Comparison of ENCODE assay signal across 27 cellular contexts in the genomic region with DNA sequence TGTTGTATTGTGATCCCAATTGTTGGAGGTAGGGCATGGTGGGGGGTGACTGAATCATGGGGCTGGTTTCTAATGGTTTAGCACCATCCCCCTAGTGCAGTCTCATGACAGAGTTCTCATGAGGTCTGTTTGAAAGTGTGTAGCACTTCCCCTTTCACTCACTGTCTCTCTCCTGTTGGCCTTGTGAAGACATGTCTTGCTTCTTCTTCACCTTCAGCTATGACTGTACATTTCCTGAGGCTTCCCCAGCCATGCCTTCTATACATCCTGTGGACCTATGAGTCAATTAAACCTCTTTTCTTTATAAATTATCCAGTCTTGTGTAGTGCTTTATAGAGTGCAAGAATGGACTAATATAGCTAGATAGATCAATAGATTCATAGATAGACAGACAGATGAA.
DNase-seq lines count a peak whose midpoint lies in the region; ATAC-seq, FAIRE-seq and TF ChIP-seq lines count a peak whose summit lies in the region.
"Had no signal": no experiment of that assay in that cellular context is flagged by ENCODE, and none has a peak within 500 bp of the region (broad histone marks: within the 10 kb centered on the region; RNA-seq: fewer than 3 reads in every experiment).

No MANE protein-coding gene starts in this region.

- no peaks in the 10 kb centered on the region for H3K4me1 ChIP-seq in GM12878 (ENCODE audit: control insufficient read depth, insufficient read depth, low read length)

- CTCF ChIA-PET in activated CD8-positive, alpha-beta T cell treated with anti-CD3 and anti-CD28 coated beads for 36 hours (lab: Charles Lee), result no interaction called here
- CTCF ChIA-PET in activated CD8-positive, alpha-beta T cell treated with anti-CD3 and anti-CD28 coated beads, Interleukin-2, amount 10 ng/mL, durations not matched to agents 7 days and 5 days (lab: Charles Lee), result no interaction called here
- CTCF ChIA-PET in GM12878 (lab: Yijun Ruan, JAX), result no interaction called here

- TF ChIP-seq EP300 in GM12878 (IDR thresholded peaks at IDR 0.05; ENCODE audit: borderline replicate concordance in 1 of 2, control insufficient read depth in 1 of 2, low read depth in 2 of 2, low read length in 2 of 2), result no peak

- in situ Hi-C loops in GM12878 (cut with MboI), result no loop called here

- H3K4me3 ChIP-seq in GM12878, result no peak overlapping the region
- H3K4me3 ChIP-seq: SK-N-MC had no signal

- no TSS peak for BruUV-seq in GM12878 (replicated peaks; lab: Mats Ljungman, UMichigan)

- H3K9me3 ChIP-seq in GM12878 (replicated peaks; ENCODE audit: control insufficient read depth, insufficient read depth, low read length), result no peaks in the 10 kb centered on the region

- H3K4me3 Mint-ChIP-seq in activated CD8-positive, alpha-beta T cell treated with anti-CD3 and anti-CD28 coated beads for 36 hours, result no peak overlapping the region
- no peak overlapping the region for H3K4me3 Mint-ChIP-seq in activated CD8-positive, alpha-beta T cell treated with anti-CD3 and anti-CD28 coated beads, Interleukin-2, amount 10 ng/mL, durations not matched to agents 7 days and 5 days
- H3K4me3 Mint-ChIP-seq: CD8-positive, alpha-beta T cell; T-helper 17 cell had no signal

- no peak overlapping the region for H3K27ac ChIP-seq in GM12878 (ENCODE audit: control insufficient read depth, insufficient read depth)
- H3K27ac ChIP-seq: KMS-11, RWPE1, SK-N-MC had no signal

- SMC1A ChIA-PET in GM12878 (lab: Charles Lee; ENCODE audit: uncharacterized antibody, unreplicated experiment), result no interaction called here

- no peak for TF ChIP-seq POLR2A in GM12878 (IDR thresholded peaks at IDR 0.05; ENCODE audit: low read depth, low read length)

- RAD21 ChIA-PET in GM12878 (lab: Charles Lee; ENCODE audit: unreplicated experiment), result no interaction called here

- H3K4me2 ChIP-seq in GM12878 (ENCODE audit: control insufficient read depth, insufficient read depth), result no peak overlapping the region
- H3K4me2 ChIP-seq: KMS-11 had no signal

- no peaks in the 10 kb centered on the region for H3K36me3 Mint-ChIP-seq in activated CD8-positive, alpha-beta T cell treated with anti-CD3 and anti-CD28 coated beads for 36 hours (ENCODE audit: low read depth)
- no peaks in the 10 kb centered on the region for H3K36me3 Mint-ChIP-seq in activated CD8-positive, alpha-beta T cell treated with anti-CD3 and anti-CD28 coated beads, Interleukin-2, amount 10 ng/mL, durations not matched to agents 7 days and 5 days (ENCODE audit: low read depth)
- H3K36me3 Mint-ChIP-seq: CD8-positive, alpha-beta T cell had no signal

- no peaks in the 10 kb centered on the region for H3K4me1 Mint-ChIP-seq in activated CD8-positive, alpha-beta T cell treated with anti-CD3 and anti-CD28 coated beads for 36 hours (ENCODE audit: low read depth)
- H3K4me1 Mint-ChIP-seq in activated CD8-positive, alpha-beta T cell treated with anti-CD3 and anti-CD28 coated beads, Interleukin-2, amount 10 ng/mL, durations not matched to agents 7 days and 5 days (ENCODE audit: low read depth), result no peaks in the 10 kb centered on the region
- H3K4me1 Mint-ChIP-seq: T-helper 17 cell had no signal

- no peak for FAIRE-seq in GM12878 (lab: Jason Lieb, UNC)
- FAIRE-seq: G401.6, H1 had no signal

- DNase-seq in activated CD8-positive, alpha-beta T cell treated with anti-CD3 and anti-CD28 coated beads for 36 hours, result peak; percentile 1
- no peak for DNase-seq in activated CD8-positive, alpha-beta T cell treated with anti-CD3 and anti-CD28 coated beads, Interleukin-2, amount 10 ng/mL, durations not matched to agents 7 days and 5 days
- DNase-seq in GM12878 (ENCODE audit: low read depth, low spot score) (no peak), NCI-H2227 treated with DMSO at 0.1 percent for 48 hours (lab: John Stamatoyannopoulos, UW) (no peak), NCI-H1417 treated with DMSO at 0.1 percent for 48 hours (lab: John Stamatoyannopoulos, UW) (no peak), NCI-H146 treated with DMSO at 0.1 percent for 48 hours (lab: John Stamatoyannopoulos, UW; ENCODE audit: unreplicated experiment) (no peak)
- DNase-seq: 8988T; AML-193; C1 segment of cervical spinal cord; CD8-positive, alpha-beta T cell; IMR-90; NCI-H1105 treated with DMSO at 0.1 percent for 48 hours; NCI-H187; NCI-H2107; NCI-H510A; NCI-H748 treated with DMSO at 0.1 percent for 48 hours; SHP77 treated with DMSO at 0.1 percent for 48 hours; SW 1271; T-helper 17 cell had no signal

- no peaks in the 10 kb centered on the region for H3K27me3 Mint-ChIP-seq in activated CD8-positive, alpha-beta T cell treated with anti-CD3 and anti-CD28 coated beads for 36 hours
- no peaks in the 10 kb centered on the region for H3K27me3 Mint-ChIP-seq in activated CD8-positive, alpha-beta T cell treated with anti-CD3 and anti-CD28 coated beads, Interleukin-2, amount 10 ng/mL, durations not matched to agents 7 days and 5 days (ENCODE audit: low read depth)
- H3K27me3 Mint-ChIP-seq: T-helper 17 cell had no signal

- ATAC-seq in activated CD8-positive, alpha-beta T cell treated with anti-CD3 and anti-CD28 coated beads for 36 hours, result no peak
- ATAC-seq in activated CD8-positive, alpha-beta T cell treated with anti-CD3 and anti-CD28 coated beads, Interleukin-2, amount 10 ng/mL, durations not matched to agents 7 days and 5 days, result no peak
- ATAC-seq in GM19351 (IDR thresholded peaks at IDR 0.05; ENCODE audit: unreplicated experiment) (peak; percentile 69), HG02885 (IDR thresholded peaks at IDR 0.05; ENCODE audit: poor library complexity, unreplicated experiment) (peak; percentile 84), GM12878 (no peak)
- ATAC-seq: CD8-positive, alpha-beta T cell; HCT116; T-helper 17 cell had no signal

- no peak overlapping the region for H2AFZ ChIP-seq in GM12878 (ENCODE audit: control insufficient read depth, low read depth, low read length)

- H4K20me1 ChIP-seq in GM12878 (ENCODE audit: control insufficient read depth, insufficient read depth), result no peaks in the 10 kb centered on the region

- no peaks in the 10 kb centered on the region for H3K9me3 Mint-ChIP-seq in activated CD8-positive, alpha-beta T cell treated with anti-CD3 and anti-CD28 coated beads for 36 hours
- no peaks in the 10 kb centered on the region for H3K9me3 Mint-ChIP-seq in activated CD8-positive, alpha-beta T cell treated with anti-CD3 and anti-CD28 coated beads, Interleukin-2, amount 10 ng/mL, durations not matched to agents 7 days and 5 days (ENCODE audit: insufficient read depth)
- H3K9me3 Mint-ChIP-seq: CD8-positive, alpha-beta T cell had no signal

- H3K79me2 ChIP-seq in GM12878 (ENCODE audit: control insufficient read depth, insufficient read depth, low read length), result no peaks in the 10 kb centered on the region

- H3K9ac ChIP-seq in GM12878 (ENCODE audit: control insufficient read depth, insufficient read depth, low read length), result no peak overlapping the region
- H3K9ac ChIP-seq: KMS-11 had no signal

- H3K36me3 ChIP-seq in GM12878 (ENCODE audit: control insufficient read depth in 2 of 2, insufficient read depth in 2 of 2, low read length in 1 of 2), result no peaks in the 10 kb centered on the region

- POLR2A ChIA-PET in activated CD8-positive, alpha-beta T cell treated with anti-CD3 and anti-CD28 coated beads for 36 hours (lab: Charles Lee), result no interaction called here
- POLR2A ChIA-PET in activated CD8-positive, alpha-beta T cell treated with anti-CD3 and anti-CD28 coated beads, Interleukin-2, amount 10 ng/mL, durations not matched to agents 7 days and 5 days (lab: Charles Lee), result no interaction called here
- POLR2A ChIA-PET in GM12878 (lab: Charles Lee), result no interaction called here

- no peaks in the 10 kb centered on the region for H3K27me3 ChIP-seq in GM12878 (replicated peaks in 1 of 2; ENCODE audit: control insufficient read depth in 2 of 2, insufficient read depth in 2 of 2, low read length in 1 of 2)

- no peak for TF ChIP-seq RAD21 in GM12878 (IDR thresholded peaks at IDR 0.05; ENCODE audit: insufficient read depth, low read depth, low read length)

- no peak overlapping the region for H3K27ac Mint-ChIP-seq in activated CD8-positive, alpha-beta T cell treated with anti-CD3 and anti-CD28 coated beads for 36 hours
- no peak overlapping the region for H3K27ac Mint-ChIP-seq in activated CD8-positive, alpha-beta T cell treated with anti-CD3 and anti-CD28 coated beads, Interleukin-2, amount 10 ng/mL, durations not matched to agents 7 days and 5 days
- H3K27ac Mint-ChIP-seq: CD8-positive, alpha-beta T cell; T-helper 17 cell had no signal

- intact Hi-C loops in activated CD8-positive, alpha-beta T cell treated with anti-CD3 and anti-CD28 coated beads for 36 hours (cut with micrococcal nuclease), result no loop called here
- intact Hi-C loops in GM12878 (cut with micrococcal nuclease; ENCODE audit: unreplicated experiment), result no loop called here

- no peak for TF ChIP-seq CTCF in activated CD8-positive, alpha-beta T cell treated with anti-CD3 and anti-CD28 coated beads for 36 hours (IDR thresholded peaks at IDR 0.05)
- TF ChIP-seq CTCF in GM12878 (IDR thresholded peaks at IDR 0.05 in 2 of 3, conservative IDR thresholded peaks at IDR 0.05 in 1 of 3; ENCODE audit: control insufficient read depth in 2 of 3, extremely low read depth in 1 of 3, insufficient read depth in 1 of 3, low read depth in 3 of 3, low read length in 3 of 3), result no peak

TF ChIP-seq in GM12878, 131 proteins besides CTCF, POLR2A, EP300 and RAD21:
- TF ChIP-seq PKNOX1 (IDR thresholded peaks at IDR 0.05), result no peak
- peak; percentile 14; the same call in 1 of the 2 replicates for TF ChIP-seq JUNB (IDR thresholded peaks at IDR 0.05)

Comparison
In these comparisons a context has a peak if more than half of its experiments do, and no peak if none do; other contexts are left out.
1. ATAC-seq: peak in GM19351 (single experiment) and HG02885 (single experiment); none in activated CD8-positive, alpha-beta T cell treated with anti-CD3 and anti-CD28 coated beads for 36 hours (single experiment), activated CD8-positive, alpha-beta T cell treated with anti-CD3 and anti-CD28 coated beads, Interleukin-2, amount 10 ng/mL, durations not matched to agents 7 days and 5 days (single experiment) and GM12878 (single experiment).